Comparison of ENCODE assay signal across 1 cellular context in genomic region chr6:155491421-155491820, GRCh38.
A peak's percentile ranks its signal among the peaks of the same experiment; 100 is the strongest.
TF ChIP-seq lines count a peak whose summit lies in the region.

No MANE protein-coding gene starts in this region.

TF ChIP-seq in HepG2, 621 proteins besides CTCF, POLR2A, EP300 and RAD21 (continued from another document and continues in another):
- TF ChIP-seq, protein P1, sequence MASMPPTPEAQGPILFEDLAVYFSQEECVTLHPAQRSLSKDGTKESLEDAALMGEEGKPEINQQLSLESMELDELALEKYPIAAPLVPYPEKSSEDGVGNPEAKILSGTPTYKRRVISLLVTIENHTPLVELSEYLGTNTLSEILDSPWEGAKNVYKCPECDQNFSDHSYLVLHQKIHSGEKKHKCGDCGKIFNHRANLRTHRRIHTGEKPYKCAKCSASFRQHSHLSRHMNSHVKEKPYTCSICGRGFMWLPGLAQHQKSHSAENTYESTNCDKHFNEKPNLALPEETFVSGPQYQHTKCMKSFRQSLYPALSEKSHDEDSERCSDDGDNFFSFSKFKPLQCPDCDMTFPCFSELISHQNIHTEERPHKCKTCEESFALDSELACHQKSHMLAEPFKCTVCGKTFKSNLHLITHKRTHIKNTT (CRISPR knock-in tag; IDR thresholded peaks at IDR 0.05), result no peak
- TF ChIP-seq ZNF672 (CRISPR knock-in tag; IDR thresholded peaks at IDR 0.05) (no peak), ELK4 (CRISPR knock-in tag; IDR thresholded peaks at IDR 0.05; ENCODE audit: borderline replicate concordance) (no peak), ZBTB37 (CRISPR knock-in tag; IDR thresholded peaks at IDR 0.05) (no peak), THRA (CRISPR knock-in tag; IDR thresholded peaks at IDR 0.05; ENCODE audit: borderline replicate concordance) (peak; percentile 97), NFE2L1 (CRISPR knock-in tag; IDR thresholded peaks at IDR 0.05; ENCODE audit: borderline replicate concordance) (no peak), ATF7-NPFF (CRISPR knock-in tag; IDR thresholded peaks at IDR 0.05; ENCODE audit: low read depth) (no peak), IRX3 (CRISPR knock-in tag; IDR thresholded peaks at IDR 0.05; ENCODE audit: borderline replicate concordance, low read depth) (no peak), SP4 (CRISPR knock-in tag; IDR thresholded peaks at IDR 0.05) (no peak), SOX5 (CRISPR knock-in tag; IDR thresholded peaks at IDR 0.05; ENCODE audit: borderline replicate concordance) (peak; percentile 87; the same call in 1 of the 2 replicates), ISL2 (CRISPR knock-in tag; IDR thresholded peaks at IDR 0.05) (peak; percentile 83; the same call in 1 of the 2 replicates), SNRNP70 (IDR thresholded peaks at IDR 0.05; ENCODE audit: low read depth, low read length) (no peak), MLX (CRISPR knock-in tag; IDR thresholded peaks at IDR 0.05) (no peak), ZNF20 (CRISPR knock-in tag; IDR thresholded peaks at IDR 0.05) (no peak), TBL1XR1 (IDR thresholded peaks at IDR 0.05; ENCODE audit: borderline replicate concordance, low read length, partially characterized antibody) (peak; percentile 93), PHF8 (CRISPR knock-in tag; IDR thresholded peaks at IDR 0.05) (no peak), ZNF740 (CRISPR knock-in tag; IDR thresholded peaks at IDR 0.05) (no peak), FOSL1 (CRISPR knock-in tag; IDR thresholded peaks at IDR 0.05; ENCODE audit: borderline replicate concordance) (peak; percentile 91; the same call in 1 of the 2 replicates), ZNF557 (CRISPR knock-in tag; IDR thresholded peaks at IDR 0.05) (no peak), TOPORS (CRISPR knock-in tag; IDR thresholded peaks at IDR 0.05) (no peak), MBNL3 (CRISPR knock-in tag; conservative IDR thresholded peaks at IDR 0.05) (no peak), ZNF556 (CRISPR knock-in tag; IDR thresholded peaks at IDR 0.05; ENCODE audit: borderline replicate concordance) (no peak), PRMT3 (CRISPR knock-in tag; IDR thresholded peaks at IDR 0.05; ENCODE audit: borderline replicate concordance, low read depth) (no peak), ZNF354B (CRISPR knock-in tag; IDR thresholded peaks at IDR 0.05) (no peak), DNMT1 (CRISPR knock-in tag; IDR thresholded peaks at IDR 0.05) (no peak), ZNF788 (CRISPR knock-in tag; IDR thresholded peaks at IDR 0.05; ENCODE audit: borderline replicate concordance) (no peak), SRSF1 (optimal IDR thresholded peaks at IDR 0.05; ENCODE audit: low read depth, low read length) (no peak), STAG1 (CRISPR knock-in tag; IDR thresholded peaks at IDR 0.05) (no peak), CAMTA2 (CRISPR knock-in tag; IDR thresholded peaks at IDR 0.05; ENCODE audit: borderline replicate concordance) (no peak), MEIS2 (CRISPR knock-in tag; IDR thresholded peaks at IDR 0.05) (no peak), ATF7 (IDR thresholded peaks at IDR 0.05) (peak; percentile 11; the same call in 1 of the 2 replicates), ATF7 (CRISPR knock-in tag; IDR thresholded peaks at IDR 0.05) (no peak), SMC3 (IDR thresholded peaks at IDR 0.05; ENCODE audit: low read length) (no peak), FIP1L1 (IDR thresholded peaks at IDR 0.05; ENCODE audit: borderline replicate concordance, insufficient read depth, low read depth, low read length) (no peak), SP5 (CRISPR knock-in tag; IDR thresholded peaks at IDR 0.05; ENCODE audit: borderline replicate concordance, low read depth) (no peak), GMEB2 (CRISPR knock-in tag; IDR thresholded peaks at IDR 0.05; ENCODE audit: low read depth) (no peak), ETV5 (CRISPR knock-in tag; IDR thresholded peaks at IDR 0.05; ENCODE audit: borderline replicate concordance) (peak; percentile 27; the same call in 1 of the 2 replicates), BCL3 (CRISPR knock-in tag; IDR thresholded peaks at IDR 0.05) (no peak), ZFX (CRISPR knock-in tag; IDR thresholded peaks at IDR 0.05; ENCODE audit: low read depth) (no peak), PAWR (CRISPR knock-in tag; IDR thresholded peaks at IDR 0.05; ENCODE audit: borderline replicate concordance) (no peak), ZFP36 (IDR thresholded peaks at IDR 0.05; ENCODE audit: borderline replicate concordance, low read depth, low read length, partially characterized antibody) (no peak), ZIK1 (CRISPR knock-in tag; IDR thresholded peaks at IDR 0.05; ENCODE audit: borderline replicate concordance, low read depth) (no peak), HBP1 (CRISPR knock-in tag; IDR thresholded peaks at IDR 0.05; ENCODE audit: low read depth) (no peak), ZNF230 (CRISPR knock-in tag; IDR thresholded peaks at IDR 0.05) (no peak), JUN (CRISPR knock-in tag; IDR thresholded peaks at IDR 0.05) (no peak), MZF1 (CRISPR knock-in tag; IDR thresholded peaks at IDR 0.05; ENCODE audit: borderline replicate concordance) (no peak), SRY (CRISPR knock-in tag; IDR thresholded peaks at IDR 0.05) (no peak), CHCHD3 (CRISPR knock-in tag; IDR thresholded peaks at IDR 0.05) (no peak)
- TF ChIP-seq, protein P2, sequence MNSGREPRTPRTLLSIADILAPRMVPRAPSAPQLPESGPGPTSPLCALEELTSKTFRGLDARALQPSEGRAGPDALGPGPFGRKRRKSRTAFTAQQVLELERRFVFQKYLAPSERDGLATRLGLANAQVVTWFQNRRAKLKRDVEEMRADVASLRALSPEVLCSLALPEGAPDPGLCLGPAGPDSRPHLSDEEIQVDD (CRISPR knock-in tag; IDR thresholded peaks at IDR 0.05; ENCODE audit: borderline replicate concordance), result no peak
- TF ChIP-seq, protein P3, sequence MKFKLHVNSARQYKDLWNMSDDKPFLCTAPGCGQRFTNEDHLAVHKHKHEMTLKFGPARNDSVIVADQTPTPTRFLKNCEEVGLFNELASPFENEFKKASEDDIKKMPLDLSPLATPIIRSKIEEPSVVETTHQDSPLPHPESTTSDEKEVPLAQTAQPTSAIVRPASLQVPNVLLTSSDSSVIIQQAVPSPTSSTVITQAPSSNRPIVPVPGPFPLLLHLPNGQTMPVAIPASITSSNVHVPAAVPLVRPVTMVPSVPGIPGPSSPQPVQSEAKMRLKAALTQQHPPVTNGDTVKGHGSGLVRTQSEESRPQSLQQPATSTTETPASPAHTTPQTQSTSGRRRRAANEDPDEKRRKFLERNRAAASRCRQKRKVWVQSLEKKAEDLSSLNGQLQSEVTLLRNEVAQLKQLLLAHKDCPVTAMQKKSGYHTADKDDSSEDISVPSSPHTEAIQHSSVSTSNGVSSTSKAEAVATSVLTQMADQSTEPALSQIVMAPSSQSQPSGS (CRISPR knock-in tag; IDR thresholded peaks at IDR 0.05), result no peak
- TF ChIP-seq, protein P4, sequence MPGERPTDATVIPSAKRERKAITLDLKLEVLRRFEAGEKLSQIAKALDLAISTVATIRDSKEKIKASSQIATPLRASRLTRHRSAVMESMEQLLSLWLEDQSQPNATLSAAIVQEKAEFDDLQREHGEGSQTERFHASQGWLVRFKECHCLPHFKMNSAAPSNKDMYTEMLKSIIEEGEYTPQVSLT (CRISPR knock-in tag; IDR thresholded peaks at IDR 0.05; ENCODE audit: borderline replicate concordance, low read depth), result no peak
- TF ChIP-seq, protein P5, sequence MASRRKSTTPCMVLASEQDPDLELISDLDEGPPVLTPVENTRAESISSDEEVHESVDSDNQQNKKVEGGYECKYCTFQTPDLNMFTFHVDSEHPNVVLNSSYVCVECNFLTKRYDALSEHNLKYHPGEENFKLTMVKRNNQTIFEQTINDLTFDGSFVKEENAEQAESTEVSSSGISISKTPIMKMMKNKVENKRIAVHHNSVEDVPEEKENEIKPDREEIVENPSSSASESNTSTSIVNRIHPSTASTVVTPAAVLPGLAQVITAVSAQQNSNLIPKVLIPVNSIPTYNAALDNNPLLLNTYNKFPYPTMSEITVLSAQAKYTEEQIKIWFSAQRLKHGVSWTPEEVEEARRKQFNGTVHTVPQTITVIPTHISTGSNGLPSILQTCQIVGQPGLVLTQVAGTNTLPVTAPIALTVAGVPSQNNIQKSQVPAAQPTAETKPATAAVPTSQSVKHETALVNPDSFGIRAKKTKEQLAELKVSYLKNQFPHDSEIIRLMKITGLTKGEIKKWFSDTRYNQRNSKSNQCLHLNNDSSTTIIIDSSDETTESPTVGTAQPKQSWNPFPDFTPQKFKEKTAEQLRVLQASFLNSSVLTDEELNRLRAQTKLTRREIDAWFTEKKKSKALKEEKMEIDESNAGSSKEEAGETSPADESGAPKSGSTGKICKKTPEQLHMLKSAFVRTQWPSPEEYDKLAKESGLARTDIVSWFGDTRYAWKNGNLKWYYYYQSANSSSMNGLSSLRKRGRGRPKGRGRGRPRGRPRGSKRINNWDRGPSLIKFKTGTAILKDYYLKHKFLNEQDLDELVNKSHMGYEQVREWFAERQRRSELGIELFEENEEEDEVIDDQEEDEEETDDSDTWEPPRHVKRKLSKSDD (CRISPR knock-in tag; IDR thresholded peaks at IDR 0.05; ENCODE audit: low read depth), result no peak
- TF ChIP-seq, protein P6, sequence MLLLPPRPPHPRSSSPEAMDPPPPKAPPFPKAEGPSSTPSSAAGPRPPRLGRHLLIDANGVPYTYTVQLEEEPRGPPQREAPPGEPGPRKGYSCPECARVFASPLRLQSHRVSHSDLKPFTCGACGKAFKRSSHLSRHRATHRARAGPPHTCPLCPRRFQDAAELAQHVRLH (CRISPR knock-in tag; IDR thresholded peaks at IDR 0.05; ENCODE audit: borderline replicate concordance, low read depth), result no peak
